In genomic region chr18:1006965-1007364, GRCh38 we compare ENCODE assay signal across 28 cellular contexts.
"Had no signal": no experiment of that assay in that cellular context is flagged by ENCODE, and none has a peak within 500 bp of the region (broad histone marks: within the 10 kb centered on the region; RNA-seq: fewer than 3 reads in every experiment).

No MANE protein-coding gene starts in this region.

- FAIRE-seq: colon, endometrium, endothelial cell of umbilical vein, frontal cortex had no signal

- H3K27ac ChIP-seq: colonic mucosa, coronary artery, dorsolateral prefrontal cortex, epithelial cell of prostate, esophagus muscularis mucosa, esophagus squamous epithelium, foreskin keratinocyte, gastrocnemius medialis, gastroesophageal sphincter, heart left ventricle, heart right ventricle had no signal

- DNase-seq: colonic mucosa; cortex of kidney; dermis blood vessel endothelial cell; dorsolateral prefrontal cortex; effector CD4-positive, alpha-beta T cell; effector CD8-positive, alpha-beta T cell; effector memory CD4-positive, alpha-beta T cell; effector memory CD8-positive, alpha-beta T cell; endodermal cell; erythroblast; esophagus squamous epithelium; foreskin fibroblast; foreskin keratinocyte; foreskin melanocyte; gastrocnemius medialis; glutamatergic neuron; head of caudate nucleus; heart left ventricle; heart right ventricle had no signal

- H3K4me1 ChIP-seq: colonic mucosa, esophagus squamous epithelium, foreskin keratinocyte, gastrocnemius medialis, heart left ventricle, heart right ventricle had no signal

- H3K9me3 ChIP-seq: colonic mucosa, esophagus muscularis mucosa, esophagus squamous epithelium, gastrocnemius medialis, gastroesophageal sphincter, heart left ventricle, heart right ventricle had no signal

- H3K27me3 ChIP-seq: colonic mucosa, dorsolateral prefrontal cortex, esophagus muscularis mucosa, esophagus squamous epithelium, foreskin keratinocyte, gastrocnemius medialis, gastroesophageal sphincter, heart left ventricle, heart right ventricle had no signal

- H3K36me3 ChIP-seq: colonic mucosa, esophagus muscularis mucosa, esophagus squamous epithelium, gastrocnemius medialis, gastroesophageal sphincter, heart left ventricle, heart right ventricle had no signal

- ATAC-seq: effector memory CD8-positive, alpha-beta T cell; esophagus mucosa; foreskin keratinocyte; gastrocnemius medialis; gastroesophageal sphincter; heart left ventricle; heart right ventricle had no signal

- H3K4me3 ChIP-seq: colonic mucosa, coronary artery, dorsolateral prefrontal cortex, esophagus muscularis mucosa, esophagus squamous epithelium, gastrocnemius medialis, gastroesophageal sphincter, heart left ventricle, heart right ventricle had no signal
